Comparison of ENCODE assay signal across 21 cellular contexts in the genomic region with DNA sequence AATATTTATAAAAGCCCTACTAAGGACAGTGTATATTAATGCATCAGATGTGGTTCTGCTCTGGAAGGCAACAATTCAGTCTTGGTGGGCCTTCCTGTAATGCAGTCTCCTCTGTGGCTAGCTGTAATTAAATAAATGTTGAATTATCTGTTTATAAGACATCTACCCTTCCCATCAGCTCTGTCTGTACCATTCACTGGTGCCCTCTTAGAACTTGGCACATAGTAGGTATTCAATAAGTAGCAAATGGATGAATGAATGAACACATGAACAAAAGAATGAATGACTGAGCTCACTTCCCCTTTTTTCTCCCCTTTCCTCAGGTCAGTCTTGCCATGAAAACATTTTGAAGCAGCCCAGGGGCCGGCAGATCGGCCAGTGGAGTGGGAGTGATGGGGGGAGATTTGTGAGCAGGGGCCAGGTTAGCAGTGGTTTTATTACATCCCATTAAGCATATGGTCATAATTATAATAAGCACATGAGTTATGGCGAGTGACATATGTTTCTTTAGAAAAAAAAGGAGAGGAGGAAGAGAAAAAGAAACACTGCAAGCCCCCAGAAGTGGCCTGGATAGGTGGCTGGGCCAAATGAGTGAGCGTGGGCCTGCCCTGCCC.
"Had no signal": no experiment of that assay in that cellular context is flagged by ENCODE, and none has a peak within 500 bp of the region (broad histone marks: within the 10 kb centered on the region; RNA-seq: fewer than 3 reads in every experiment).

No MANE protein-coding gene starts in this region.

- DNase-seq: cortex of kidney; dorsolateral prefrontal cortex; effector CD8-positive, alpha-beta T cell; left ventricle myocardium inferior; mesenchymal stem cell; midbrain; psoas muscle; retina; right lobe of liver; stimulated activated CD4-positive, alpha-beta T cell treated with anti-CD3 and anti-CD28 coated beads, Interleukin-15, amount 100 ng/mL, for 24 hours; stimulated activated CD4-positive, alpha-beta T cell treated with anti-CD3 and anti-CD28 coated beads, Interleukin-2, amount 100 ng/mL, for 24 hours; stimulated activated CD4-positive, alpha-beta T cell treated with anti-CD3 and anti-CD28 coated beads, Interleukin-4, amount 100 ng/mL, for 4 hours; stimulated activated naive B cell treated with anti-CD40 and anti-IgM and Interleukin-4, amounts not matched to agents 10 μg/mL and 1 μg/mL and 100 μg/mL, for 72 hours; stimulated activated naive CD8-positive, alpha-beta T cell treated with anti-CD3 and anti-CD28 coated beads, Interleukin-15, amount 100 ng/mL, for 72 hours; testis had no signal

- H3K9me3 Mint-ChIP-seq: stimulated activated naive B cell treated with anti-CD40 and anti-IgM and Interleukin-4, amounts not matched to agents 10 μg/mL and 1 μg/mL and 100 μg/mL, for 72 hours; stimulated activated naive CD8-positive, alpha-beta T cell treated with anti-CD3 and anti-CD28 coated beads, Interleukin-15, amount 100 ng/mL, for 72 hours had no signal

- H3K4me1 ChIP-seq: psoas muscle, right lobe of liver, testis had no signal

- H3K27ac ChIP-seq: dorsolateral prefrontal cortex, left ventricle myocardium inferior, neutrophil, psoas muscle, right lobe of liver, testis, tibial nerve had no signal

- H3K4me3 ChIP-seq: dorsolateral prefrontal cortex, left ventricle myocardium inferior, lung, psoas muscle, right lobe of liver, testis, tibial nerve had no signal

- H3K27me3 ChIP-seq: right lobe of liver, testis had no signal

- FAIRE-seq: frontal cortex, keratinocyte had no signal

- ATAC-seq: esophagus mucosa; psoas muscle; right lobe of liver; stimulated activated naive B cell treated with anti-CD40 and anti-IgM and Interleukin-4, amounts not matched to agents 10 μg/mL and 1 μg/mL and 100 μg/mL, for 72 hours; stimulated activated naive CD8-positive, alpha-beta T cell treated with anti-CD3 and anti-CD28 coated beads, Interleukin-15, amount 100 ng/mL, for 72 hours had no signal

- H3K9me3 ChIP-seq: left ventricle myocardium inferior, neutrophil, psoas muscle, right lobe of liver, testis, tibial nerve had no signal

- H3K36me3 ChIP-seq: left ventricle myocardium inferior, neutrophil, right lobe of liver, tibial nerve had no signal

- H3K4me3 Mint-ChIP-seq: stimulated activated naive B cell treated with anti-CD40 and anti-IgM and Interleukin-4, amounts not matched to agents 10 μg/mL and 1 μg/mL and 100 μg/mL, for 72 hours; stimulated activated naive CD8-positive, alpha-beta T cell treated with anti-CD3 and anti-CD28 coated beads, Interleukin-15, amount 100 ng/mL, for 72 hours had no signal

- H3K36me3 Mint-ChIP-seq: stimulated activated naive B cell treated with anti-CD40 and anti-IgM and Interleukin-4, amounts not matched to agents 10 μg/mL and 1 μg/mL and 100 μg/mL, for 72 hours had no signal

- H3K4me1 Mint-ChIP-seq: stimulated activated naive B cell treated with anti-CD40 and anti-IgM and Interleukin-4, amounts not matched to agents 10 μg/mL and 1 μg/mL and 100 μg/mL, for 72 hours; stimulated activated naive CD8-positive, alpha-beta T cell treated with anti-CD3 and anti-CD28 coated beads, Interleukin-15, amount 100 ng/mL, for 72 hours had no signal

- H3K27ac Mint-ChIP-seq: stimulated activated naive B cell treated with anti-CD40 and anti-IgM and Interleukin-4, amounts not matched to agents 10 μg/mL and 1 μg/mL and 100 μg/mL, for 72 hours had no signal
